13 cellular contexts compared by ENCODE assay signal in genomic region chr2:241180495-241180894, GRCh38. TPM values are rescaled to one million over a fixed set of nuclear protein-coding genes. Genes with fewer than 3 reads are reported as not detected.
"Had no signal": no experiment of that assay in that cellular context is flagged by ENCODE, and none has a peak within 500 bp of the region (broad histone marks: within the 10 kb centered on the region; RNA-seq: fewer than 3 reads in every experiment).

No MANE protein-coding gene starts in this region.

- H3K4me3 ChIP-seq: gastroesophageal sphincter, heart right ventricle had no signal

- ATAC-seq: left lobe of liver; naive thymus-derived CD4-positive, alpha-beta T cell; stimulated activated memory B cell treated with anti-CD40 and anti-IgM and Interleukin-4, amounts not matched to agents 10 μg/mL and 1 μg/mL and 100 μg/mL, for 72 hours had no signal

- H3K4me1 ChIP-seq: gastroesophageal sphincter, heart right ventricle had no signal

- H3K27ac ChIP-seq: gastroesophageal sphincter, heart right ventricle, neutrophil had no signal

- H3K27me3 ChIP-seq: gastroesophageal sphincter, heart right ventricle, neutrophil had no signal

- DNase-seq: activated B cell treated with CpG ODN at 0.5 μM for 24 hours; activated CD4-positive, alpha-beta T cell treated with anti-CD3 and anti-CD28 coated beads, Interleukin-2, amount 10 ng/mL, durations not matched to agents 7 days and 5 days; activated CD8-positive, alpha-beta memory T cell treated with anti-CD3 and anti-CD28 coated beads, Interleukin-2, amount 50 U/mL, for 48 hours; activated gamma-delta T cell treated with Interleukin-2 at 50 U/mL for 16 hours; activated naive CD8-positive, alpha-beta T cell treated with anti-CD3 and anti-CD28 coated beads for 36 hours; heart right ventricle; immature natural killer cell; naive thymus-derived CD4-positive, alpha-beta T cell had no signal

- H3K9me3 ChIP-seq: gastroesophageal sphincter, heart right ventricle, neutrophil had no signal

RNA-seq across cellular contexts. Expression of gene ANO7, which starts 8.0 kb away (rescaled TPM):
- total RNA-seq: skeletal muscle tissue had no signal
